ENCODE assay signal across 8 cellular contexts in genomic region chr3:194520682-194521162, GRCh38. TPM values are rescaled to one million over a fixed set of nuclear protein-coding genes. Genes with fewer than 3 reads are reported as not detected.
DNase-seq lines count a peak whose midpoint lies in the region; ATAC-seq and TF ChIP-seq lines count a peak whose summit lies in the region.
"Not testable (repeated sequence)": the region's sequence is repeated elsewhere in the genome, so short reads cannot be mapped to it uniquely, and the experiment has no call there.

No MANE protein-coding gene starts in this region.

- not testable (repeated sequence) for H3K27ac ChIP-seq in smooth muscle cell (ENCODE audit: low read depth)

- not testable (repeated sequence) for H3K4me1 ChIP-seq in smooth muscle cell (ENCODE audit: low read depth)

- not testable (repeated sequence) for H3K9ac ChIP-seq in smooth muscle cell (ENCODE audit: low read depth)

- H3F3A ChIP-seq in smooth muscle cell (ENCODE audit: low read depth): not testable (repeated sequence)

- H3K4me2 ChIP-seq in smooth muscle cell: not testable (repeated sequence)

- H3K27me3 ChIP-seq in smooth muscle cell (ENCODE audit: low read depth): not testable (repeated sequence)

- TF ChIP-seq CTCF in smooth muscle cell (IDR thresholded peaks at IDR 0.05; ENCODE audit: borderline replicate concordance, insufficient read depth, poor library complexity, severe bottlenecking): not testable (repeated sequence)

- ATAC-seq in HG02588 (IDR thresholded peaks at IDR 0.05; ENCODE audit: unreplicated experiment): peak; percentile 77

- not testable (repeated sequence) for H2AFZ ChIP-seq in smooth muscle cell (ENCODE audit: low read depth)

- peak overlapping the region; percentile 4 for H3K4me3 ChIP-seq in smooth muscle cell

- 90% methylated on average over 8 of the region's 8 CpGs for WGBS in smooth muscle cell (ENCODE audit: low lambda C conversion rate)

- peak; percentile 39 for DNase-seq in DMS 273 (lab: John Stamatoyannopoulos, UW; ENCODE audit: unreplicated experiment)
- peak; percentile 25 for DNase-seq in OCI-M1 (lab: John Stamatoyannopoulos, UW)
- peak; percentile 55 to 68 for DNase-seq in activated CD4-positive, alpha-beta T cell treated with anti-CD3 and anti-CD28 coated beads, Interleukin-2, amount 50 U/mL, for 24 hours (ENCODE audit: low read depth in 1 of 2, low spot score in 1 of 2)
- peak; percentile 3 for DNase-seq in activated gamma-delta T cell treated with anti-CD3 and anti-CD28 coated beads, Interleukin-2, amount 50 U/mL, for 16 hours (ENCODE audit: low read depth)
- peak; percentile 75 for DNase-seq in glomerular visceral epithelial cell (ENCODE audit: extremely low spot score)
- DNase-seq in smooth muscle cell (lab: John Stamatoyannopoulos, UW; ENCODE audit: unreplicated experiment): not testable (repeated sequence)
- DNase-seq in stimulated activated CD8-positive, alpha-beta memory T cell treated with anti-CD3 and anti-CD28 coated beads, Interleukin-2, amount 100 ng/mL, for 48 hours (ENCODE audit: low read depth in 2 of 2): peak; percentile 43 to 73

- not testable (repeated sequence) for H3K9me3 ChIP-seq in smooth muscle cell (replicated peaks; ENCODE audit: low read depth)

- H3K79me2 ChIP-seq in smooth muscle cell (ENCODE audit: low read depth): not testable (repeated sequence)

- not testable (repeated sequence) for H4K20me1 ChIP-seq in smooth muscle cell (ENCODE audit: low read depth)

- not testable (repeated sequence) for H3K36me3 ChIP-seq in smooth muscle cell (ENCODE audit: low read depth)

RNA-seq across cellular contexts. Expression of gene ATP13A3, which starts 33.9 kb away (rescaled TPM):
- 65.3 and 128 TPM in 2 replicates for total RNA-seq in smooth muscle cell
- polyA plus RNA-seq in smooth muscle cell: 13.0 and 13.5 TPM in 2 replicates
